ENCODE assay signal across 1 cellular context in genomic region chr6:50977796-50978195, GRCh38.
TF ChIP-seq lines count a peak whose summit lies in the region.

No MANE protein-coding gene starts in this region.

TF ChIP-seq in H1, 55 proteins besides CTCF, POLR2A, EP300 and RAD21:
- TF ChIP-seq SRF (IDR thresholded peaks at IDR 0.05; ENCODE audit: low read depth, low read length), result 0 out of 2 replicates have a peak, but pooled peaks have one; percentile 9
- TF ChIP-seq GTF2F1 (IDR thresholded peaks at IDR 0.05; ENCODE audit: borderline replicate concordance, low read depth, low read length), result no peak
- no peak for TF ChIP-seq EZH2 (IDR thresholded peaks at IDR 0.05; ENCODE audit: low read depth, low read length, severe bottlenecking)
